Comparison of ENCODE assay signal across 15 cellular contexts in genomic region chr13:58999851-59000250, GRCh38.
DNase-seq lines count a peak whose midpoint lies in the region; ATAC-seq and TF ChIP-seq lines count a peak whose summit lies in the region.
"Had no signal": no experiment of that assay in that cellular context is flagged by ENCODE, and none has a peak within 500 bp of the region (broad histone marks: within the 10 kb centered on the region; RNA-seq: fewer than 3 reads in every experiment).

No MANE protein-coding gene starts in this region.

- peak overlapping the region; percentile 89 for H3K27ac ChIP-seq in smooth muscle cell (ENCODE audit: low read depth)
- H3K27ac ChIP-seq in aorta (ENCODE audit: low read depth in 1 of 2, low read length in 2 of 2) = no peak overlapping the region

- H3K9ac ChIP-seq in smooth muscle cell (ENCODE audit: low read depth) = peak overlapping the region; percentile 33

- H4K20me1 ChIP-seq in smooth muscle cell (ENCODE audit: low read depth) = no peaks in the 10 kb centered on the region

- H3K9me3 ChIP-seq in smooth muscle cell (replicated peaks; ENCODE audit: low read depth) (no peaks in the 10 kb centered on the region), aorta (ENCODE audit: control insufficient read depth, low read length) (no peaks in the 10 kb centered on the region)
- H3K9me3 ChIP-seq: BE2C, HAP-1 had no signal

- H3K36me3 ChIP-seq in smooth muscle cell (ENCODE audit: low read depth) (no peaks in the 10 kb centered on the region), aorta (ENCODE audit: control insufficient read depth in 1 of 2, insufficient read depth in 2 of 2, low read length in 1 of 2) (no peaks in the 10 kb centered on the region)
- H3K36me3 ChIP-seq: BE2C, HAP-1 had no signal

- no peak for TF ChIP-seq CTCF in choroid plexus epithelial cell (conservative IDR thresholded peaks at IDR 0.05; ENCODE audit: low read depth, low read length)
- no peak for TF ChIP-seq CTCF in smooth muscle cell (IDR thresholded peaks at IDR 0.05; ENCODE audit: borderline replicate concordance, insufficient read depth, poor library complexity, severe bottlenecking)

- ATAC-seq in aorta (ENCODE audit: low FRiP score) = no peak

- DNase-seq in M059J (ENCODE audit: low read depth) = peak; percentile 22
- peak; percentile 12 for DNase-seq in amniotic epithelial cell (ENCODE audit: low read depth)
- DNase-seq in choroid plexus epithelial cell (ENCODE audit: low read depth) = peak; percentile 11
- DNase-seq in smooth muscle cell (lab: John Stamatoyannopoulos, UW; ENCODE audit: unreplicated experiment) = no peak
- no peak for DNase-seq in RKO (ENCODE audit: low spot score)
- DNase-seq in DMS53 (lab: John Stamatoyannopoulos, UW) = no peak
- no peak for DNase-seq in aorta
- DNase-seq: ACHN; BE2C; C1 segment of cervical spinal cord; CD4-positive, CD25-positive, alpha-beta regulatory T cell; CD8-positive, alpha-beta memory T cell; COR-L47; DMS 273 treated with DMSO at 0.1 percent for 48 hours had no signal

- peaks cover 9% of the 10 kb centered on the region for H3F3A ChIP-seq in smooth muscle cell (ENCODE audit: low read depth)

- 81% methylated on average over 2 of the region's 2 CpGs for WGBS in smooth muscle cell (ENCODE audit: low lambda C conversion rate)
- 83 to 90% methylated on average over 2 of the region's 2 CpGs for WGBS in aorta, 2 donors

- H3K27me3 ChIP-seq in smooth muscle cell (ENCODE audit: low read depth) (no peaks in the 10 kb centered on the region), aorta (ENCODE audit: control insufficient read depth in 1 of 2, insufficient read depth in 2 of 2, low read length in 1 of 2) (no peaks in the 10 kb centered on the region)
- H3K27me3 ChIP-seq: BE2C had no signal

- H3K4me1 ChIP-seq in smooth muscle cell (ENCODE audit: low read depth) = peaks cover 13% of the 10 kb centered on the region
- no peaks in the 10 kb centered on the region for H3K4me1 ChIP-seq in aorta (ENCODE audit: control insufficient read depth in 1 of 2, insufficient read depth in 2 of 2, low read length in 2 of 2)

- H3K79me2 ChIP-seq in smooth muscle cell (ENCODE audit: low read depth) = no peaks in the 10 kb centered on the region

- H2AFZ ChIP-seq in smooth muscle cell (ENCODE audit: low read depth) = no peak overlapping the region

- intact Hi-C loops in aorta (cut with DNase I) = no loop called here

- H3K4me3 ChIP-seq in choroid plexus epithelial cell (ENCODE audit: low read depth, low read length) (no peak overlapping the region), smooth muscle cell (no peak overlapping the region), aorta (ENCODE audit: low read length in 2 of 2) (no peak overlapping the region)
- H3K4me3 ChIP-seq: HAP-1 had no signal

- H3K4me2 ChIP-seq in smooth muscle cell = peak overlapping the region; percentile 44

Comparison
In these comparisons a context has a peak if more than half of its experiments do, and no peak if none do; other contexts are left out.
1. DNase-seq: peak in M059J (single experiment), amniotic epithelial cell (single experiment) and choroid plexus epithelial cell (single experiment); none in smooth muscle cell (single experiment), RKO (single experiment), DMS53 (single experiment) and aorta (0 of 2).